Comparison of ENCODE assay signal across 8 cellular contexts in the genomic region with DNA sequence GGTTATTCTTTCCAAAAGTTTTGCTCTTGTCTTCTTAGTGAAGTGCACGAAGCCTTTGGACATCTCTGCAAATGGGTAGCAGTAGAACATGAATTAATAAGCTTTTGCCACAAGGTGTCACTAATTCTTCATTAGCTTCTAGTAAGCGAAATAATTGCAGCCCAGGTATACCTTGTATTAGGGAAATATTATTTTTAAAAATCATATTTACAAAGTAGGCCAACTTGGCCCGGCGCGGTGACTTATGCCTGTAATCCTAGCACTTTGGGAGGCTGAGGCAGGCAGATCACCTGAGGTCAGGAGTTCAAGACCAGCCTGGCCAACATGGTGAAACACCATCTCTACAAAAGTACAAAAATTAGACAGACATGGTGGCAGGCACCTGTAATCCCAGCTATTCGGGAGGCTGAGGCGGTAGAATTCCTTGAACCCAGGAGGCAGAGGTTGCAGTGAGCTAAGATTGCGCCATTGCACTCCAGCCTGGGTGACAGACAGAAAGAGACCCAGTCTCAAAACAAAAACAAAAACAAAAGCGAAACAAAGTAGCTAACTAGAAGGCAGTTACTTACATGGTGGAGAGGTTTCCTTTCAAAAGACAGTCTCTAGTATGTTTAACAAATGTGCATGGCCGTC. TPM values are rescaled to one million over a fixed set of nuclear protein-coding genes. Genes with fewer than 3 reads are reported as not detected.
DNase-seq lines count a peak whose midpoint lies in the region; ATAC-seq and TF ChIP-seq lines count a peak whose summit lies in the region.

No MANE protein-coding gene starts in this region.

- no peaks in the 10 kb centered on the region for H3K9me3 ChIP-seq in upper lobe of left lung

- H3K4me3 ChIP-seq in LNCaP clone FGC (ENCODE audit: low read depth, low read length), result no peak overlapping the region
- H3K4me3 ChIP-seq in upper lobe of left lung, result no peak overlapping the region

- no peaks in the 10 kb centered on the region for H3K27me3 Mint-ChIP-seq in activated CD8-positive, alpha-beta T cell treated with anti-CD3 and anti-CD28 coated beads, Interleukin-2, amount 10 ng/mL, durations not matched to agents 7 days and 5 days (ENCODE audit: low read depth)

- 64 to 70% methylated on average over 10 of the region's 10 CpGs for WGBS in upper lobe of left lung, 2 donors

- ATAC-seq in GM19351 (IDR thresholded peaks at IDR 0.05; ENCODE audit: unreplicated experiment), result peak; percentile 87
- ATAC-seq in activated CD8-positive, alpha-beta T cell treated with anti-CD3 and anti-CD28 coated beads, Interleukin-2, amount 10 ng/mL, durations not matched to agents 7 days and 5 days, result peak; percentile 68
- peak in 1 of 2 donors; percentile 68 for ATAC-seq in upper lobe of left lung (ENCODE audit: low FRiP score in 2 of 2)

- no peaks in the 10 kb centered on the region for H3K27me3 ChIP-seq in upper lobe of left lung

- peak overlapping the region; percentile 18 for H3K27ac Mint-ChIP-seq in activated CD8-positive, alpha-beta T cell treated with anti-CD3 and anti-CD28 coated beads, Interleukin-2, amount 10 ng/mL, durations not matched to agents 7 days and 5 days

- no peak for TF ChIP-seq EP300 in upper lobe of left lung (IDR thresholded peaks at IDR 0.05)

- peaks cover 0 to 6% (median 3%) of the 10 kb centered on the region in 4 donors for H3K4me1 ChIP-seq in upper lobe of left lung

- H3K36me3 ChIP-seq in upper lobe of left lung, result no peaks in the 10 kb centered on the region

- H3K27ac ChIP-seq in upper lobe of left lung, result no peak overlapping the region

- TF ChIP-seq CTCF in LNCaP clone FGC (IDR thresholded peaks at IDR 0.05; ENCODE audit: control insufficient read depth, extremely low read depth, insufficient read depth), result peak; percentile 50
- peak in 5 of 6 experiments; percentile 27 to 59 (median 50) for TF ChIP-seq CTCF in upper lobe of left lung (IDR thresholded peaks at IDR 0.05)

- CTCF ChIA-PET in activated CD8-positive, alpha-beta T cell treated with anti-CD3 and anti-CD28 coated beads, Interleukin-2, amount 10 ng/mL, durations not matched to agents 7 days and 5 days (lab: Charles Lee), result interaction anchor here (0.6 to 21.8 kb wide), 36 partner anchors 9 to 318 kb away, joined by 3 to 522 read pairs (median 5); a partner anchor contains a TSS

- POLR2A ChIA-PET in activated CD8-positive, alpha-beta T cell treated with anti-CD3 and anti-CD28 coated beads, Interleukin-2, amount 10 ng/mL, durations not matched to agents 7 days and 5 days (lab: Charles Lee), result interaction anchor here (0.6 to 1.6 kb wide), 9 partner anchors 8 to 126 kb away, joined by 3 to 7 read pairs (median 5); a partner anchor contains a TSS

- peak overlapping the region; percentile 7 for H3K4me3 Mint-ChIP-seq in activated CD8-positive, alpha-beta T cell treated with anti-CD3 and anti-CD28 coated beads, Interleukin-2, amount 10 ng/mL, durations not matched to agents 7 days and 5 days

- no peaks in the 10 kb centered on the region for H3K9me3 Mint-ChIP-seq in activated CD8-positive, alpha-beta T cell treated with anti-CD3 and anti-CD28 coated beads, Interleukin-2, amount 10 ng/mL, durations not matched to agents 7 days and 5 days (ENCODE audit: insufficient read depth)

- H3K36me3 Mint-ChIP-seq in activated CD8-positive, alpha-beta T cell treated with anti-CD3 and anti-CD28 coated beads, Interleukin-2, amount 10 ng/mL, durations not matched to agents 7 days and 5 days (ENCODE audit: low read depth), result no peaks in the 10 kb centered on the region

- DNase-seq in D341Med (ENCODE audit: low spot score) (peak; percentile 52), LNCaP clone FGC (ENCODE audit: low read depth) (peak; percentile 2), hepatic stellate cell (ENCODE audit: low spot score) (peak; percentile 20), upper lobe of left lung (no peak), OCI-M2 (lab: John Stamatoyannopoulos, UW; ENCODE audit: unreplicated experiment) (no peak), HK-2 (ENCODE audit: unreplicated experiment) (no peak)
- peak; percentile 20 for DNase-seq in activated CD8-positive, alpha-beta T cell treated with anti-CD3 and anti-CD28 coated beads, Interleukin-2, amount 10 ng/mL, durations not matched to agents 7 days and 5 days

- TF ChIP-seq POLR2A in upper lobe of left lung (IDR thresholded peaks at IDR 0.05), result no peak

- H3K4me1 Mint-ChIP-seq in activated CD8-positive, alpha-beta T cell treated with anti-CD3 and anti-CD28 coated beads, Interleukin-2, amount 10 ng/mL, durations not matched to agents 7 days and 5 days (ENCODE audit: low read depth), result peaks cover 19% of the 10 kb centered on the region

RNA-seq across cellular contexts. Expression of a gene that starts 8.8 kb away (rescaled TPM):
- 1 to 10 TPM; 1.4 TPM for total RNA-seq in activated CD8-positive, alpha-beta T cell treated with anti-CD3 and anti-CD28 coated beads, Interleukin-2, amount 10 ng/mL, durations not matched to agents 7 days and 5 days
- total RNA-seq in upper lobe of left lung, result 10 to 100 TPM; 14.7 to 22.0 (median 18.2) TPM

RNA-seq across cellular contexts. Expression of a gene that starts 36.0 kb away (rescaled TPM):
- total RNA-seq in activated CD8-positive, alpha-beta T cell treated with anti-CD3 and anti-CD28 coated beads, Interleukin-2, amount 10 ng/mL, durations not matched to agents 7 days and 5 days, result 10 to 100 TPM; 64.5 to 67.0 TPM
- 10 to 100 TPM in 2 of 6 donors, 1 to 10 TPM in 4; 7.8 to 19.3 (median 8.8) TPM for total RNA-seq in upper lobe of left lung

Comparison
In these comparisons a context has a peak if more than half of its experiments do, and no peak if none do; other contexts are left out.
1. DNase-seq: peak in D341Med (single experiment), LNCaP clone FGC (single experiment), activated CD8-positive, alpha-beta T cell treated with anti-CD3 and anti-CD28 coated beads, Interleukin-2, amount 10 ng/mL, durations not matched to agents 7 days and 5 days (single experiment) and hepatic stellate cell (single experiment); none in upper lobe of left lung (0 of 2), OCI-M2 (single experiment) and HK-2 (single experiment).
2. RNA of a gene that starts 8.8 kb away (total RNA-seq): 14.7 to 22.0 TPM in upper lobe of left lung; 1.4 TPM in activated CD8-positive, alpha-beta T cell treated with anti-CD3 and anti-CD28 coated beads, Interleukin-2, amount 10 ng/mL, durations not matched to agents 7 days and 5 days; every median in the first group is over 4 times any median in the second.